In genomic region chr12:57229041-57229633, GRCh38 we compare ENCODE assay signal across 1 cellular context.
A peak's percentile ranks its signal among the peaks of the same experiment; 100 is the strongest.
TF ChIP-seq lines count a peak whose summit lies in the region.

No MANE protein-coding gene starts in this region.

TF ChIP-seq in HepG2, 621 proteins besides CTCF, POLR2A, EP300 and RAD21:
- TF ChIP-seq ZNF605 (CRISPR knock-in tag; IDR thresholded peaks at IDR 0.05) (peak; percentile 11; the same call in 1 of the 2 replicates), ZNF337 (CRISPR knock-in tag; IDR thresholded peaks at IDR 0.05; ENCODE audit: borderline replicate concordance, low read depth) (0 out of 2 replicates have a peak, but pooled peaks have one; percentile 9), ZSCAN9 (CRISPR knock-in tag; IDR thresholded peaks at IDR 0.05; ENCODE audit: borderline replicate concordance) (no peak), NKX3-1 (CRISPR knock-in tag; IDR thresholded peaks at IDR 0.05) (0 out of 2 replicates have a peak, but pooled peaks have one; percentile 22), MTERF4 (CRISPR knock-in tag; IDR thresholded peaks at IDR 0.05) (0 out of 2 replicates have a peak, but pooled peaks have one; percentile 8), ZNF800 (CRISPR knock-in tag; IDR thresholded peaks at IDR 0.05) (peak; percentile 35; the same call in 1 of the 2 replicates), SUZ12 (IDR thresholded peaks at IDR 0.05; ENCODE audit: low read depth, low read length) (peak; percentile 50), NCOA1 (CRISPR knock-in tag; IDR thresholded peaks at IDR 0.05) (0 out of 2 replicates have a peak, but pooled peaks have one; percentile 45), ZNF335 (CRISPR knock-in tag; IDR thresholded peaks at IDR 0.05) (peak; percentile 12; the same call in 1 of the 2 replicates), ZNF10 (CRISPR knock-in tag; IDR thresholded peaks at IDR 0.05; ENCODE audit: borderline replicate concordance, low read depth) (no peak), MXD3 (CRISPR knock-in tag; IDR thresholded peaks at IDR 0.05) (no peak), ZNF446 (CRISPR knock-in tag; IDR thresholded peaks at IDR 0.05) (no peak), IKZF4 (CRISPR knock-in tag; IDR thresholded peaks at IDR 0.05; ENCODE audit: borderline replicate concordance, low read depth, not compliant biosample characterization) (no peak), ZFP91 (CRISPR knock-in tag; IDR thresholded peaks at IDR 0.05; ENCODE audit: borderline replicate concordance) (no peak), ZNF354B (CRISPR knock-in tag; IDR thresholded peaks at IDR 0.05) (no peak), TBP (CRISPR knock-in tag; IDR thresholded peaks at IDR 0.05) (no peak), CHD2 (IDR thresholded peaks at IDR 0.05; ENCODE audit: low read depth, low read length) (no peak), JUND (CRISPR knock-in tag; IDR thresholded peaks at IDR 0.05) (no peak)
